8 cellular contexts compared by ENCODE assay signal in genomic region chr1:91018006-91018405, GRCh38. TPM values are rescaled to one million over a fixed set of nuclear protein-coding genes. Genes with fewer than 3 reads are reported as not detected.
DNase-seq lines count a peak whose midpoint lies in the region; ATAC-seq and TF ChIP-seq lines count a peak whose summit lies in the region.

No MANE protein-coding gene starts in this region.

- POLR2A ChIA-PET in CD8-positive, alpha-beta memory T cell (lab: Charles Lee), result interaction anchor here (0.7 kb wide), 1 partner anchor 28 kb away, joined by 3 read pairs; no protein-coding TSS in a partner anchor

- no peak for DNase-seq in CD8-positive, alpha-beta memory T cell
- DNase-seq in ascending aorta (ENCODE audit: low spot score in 2 of 2) (no peak), lung microvascular endothelial cell (ENCODE audit: low read depth in 2 of 2) (peak; percentile 34 to 47), AG08395 (ENCODE audit: low spot score) (no peak), COR-L47 (lab: John Stamatoyannopoulos, UW) (no peak), left ventricle myocardium superior (no peak)

- ATAC-seq in GM21515 (IDR thresholded peaks at IDR 0.05; ENCODE audit: unreplicated experiment) (no peak), left ventricle myocardium superior (no peak)

- intact Hi-C loops in ascending aorta (cut with DNase I) (no loop called here), left ventricle myocardium superior (cut with micrococcal nuclease) (no loop called here)

- peaks cover 68% of the 10 kb centered on the region for H3K4me1 ChIP-seq in CD8-positive, alpha-beta memory T cell (ENCODE audit: insufficient read depth, low read length)
- peaks cover 4 to 11% of the 10 kb centered on the region in 2 donors for H3K4me1 ChIP-seq in ascending aorta

- H3K36me3 Mint-ChIP-seq in CD8-positive, alpha-beta memory T cell, result peaks cover 0 to 39% (median 2%) of the 10 kb centered on the region in 3 donors
- peaks cover 2% of the 10 kb centered on the region for H3K36me3 Mint-ChIP-seq in IgD-negative memory B cell

- no peaks in the 10 kb centered on the region for H3K36me3 ChIP-seq in CD8-positive, alpha-beta memory T cell (ENCODE audit: insufficient read depth, low read length)
- H3K36me3 ChIP-seq in ascending aorta, result no peaks in the 10 kb centered on the region

- peak overlapping the region; percentile 32 to 60 (median 42) for H3K4me3 Mint-ChIP-seq in CD8-positive, alpha-beta memory T cell
- H3K4me3 Mint-ChIP-seq in IgD-negative memory B cell, result peak overlapping the region in 3 of 4 donors; percentile 2 to 69 (median 10)

- CTCF ChIA-PET in CD8-positive, alpha-beta memory T cell (lab: Charles Lee), result interaction anchor here (1.0 to 1.4 kb wide), 4 partner anchors 11 to 149 kb away, joined by 3 to 4 read pairs (median 3); no protein-coding TSS in a partner anchor

- H3K27ac Mint-ChIP-seq in CD8-positive, alpha-beta memory T cell, result peak overlapping the region in 7 of 8 donors; percentile 16 to 82 (median 44)
- peak overlapping the region in 1 of 3 donors; percentile 47 for H3K27ac Mint-ChIP-seq in IgD-negative memory B cell

- no peaks in the 10 kb centered on the region for H3K27me3 Mint-ChIP-seq in CD8-positive, alpha-beta memory T cell
- H3K27me3 Mint-ChIP-seq in IgD-negative memory B cell, result no peaks in the 10 kb centered on the region

- no peaks in the 10 kb centered on the region for H3K9me3 ChIP-seq in CD8-positive, alpha-beta memory T cell (ENCODE audit: low read length)
- H3K9me3 ChIP-seq in ascending aorta, result no peaks in the 10 kb centered on the region

- H3K9me3 Mint-ChIP-seq in CD8-positive, alpha-beta memory T cell, result no peaks in the 10 kb centered on the region
- H3K9me3 Mint-ChIP-seq in IgD-negative memory B cell, result no peaks in the 10 kb centered on the region

- H3K4me1 Mint-ChIP-seq in CD8-positive, alpha-beta memory T cell, result peaks cover 73 to 88% (median 87%) of the 10 kb centered on the region in 3 donors
- peaks cover 54 to 59% (median 55%) of the 10 kb centered on the region in 3 donors for H3K4me1 Mint-ChIP-seq in IgD-negative memory B cell

- no peak overlapping the region for H3K27ac ChIP-seq in CD8-positive, alpha-beta memory T cell (ENCODE audit: low read depth, low read length)
- no peak overlapping the region for H3K27ac ChIP-seq in ascending aorta

- H3K4me3 ChIP-seq in CD8-positive, alpha-beta memory T cell (ENCODE audit: low read length), result no peak overlapping the region
- no peak overlapping the region for H3K4me3 ChIP-seq in ascending aorta

- no peaks in the 10 kb centered on the region for H3K27me3 ChIP-seq in CD8-positive, alpha-beta memory T cell (ENCODE audit: insufficient read depth, low read length, poor library complexity, severe bottlenecking)
- no peaks in the 10 kb centered on the region for H3K27me3 ChIP-seq in ascending aorta

- peak in 2 of 3 experiments; percentile 5 to 23 for TF ChIP-seq CTCF in ascending aorta (IDR thresholded peaks at IDR 0.05)

RNA-seq across cellular contexts. Expression of gene ZNF644, which starts 3.8 kb away (rescaled TPM):
- 10 to 100 TPM; 49.4 to 49.7 TPM for total RNA-seq in CD8-positive, alpha-beta memory T cell
- polyA plus RNA-seq in CD8-positive, alpha-beta memory T cell, result 50.7 TPM
- 67.5 TPM for polyA plus RNA-seq in IgD-negative memory B cell
- total RNA-seq in ascending aorta (17.1 TPM), lung microvascular endothelial cell (33.8 and 42.5 TPM in 2 replicates), left ventricle myocardium superior (32.5 TPM)

Comparison
In these comparisons a context has a peak if more than half of its experiments do, and no peak if none do; other contexts are left out.
1. DNase-seq: peak in lung microvascular endothelial cell (2 of 2); none in CD8-positive, alpha-beta memory T cell (0 of 5), ascending aorta (0 of 2), AG08395 (single experiment), COR-L47 (single experiment) and left ventricle myocardium superior (single experiment).